ENCODE assay signal across 2 cellular contexts in the genomic region with DNA sequence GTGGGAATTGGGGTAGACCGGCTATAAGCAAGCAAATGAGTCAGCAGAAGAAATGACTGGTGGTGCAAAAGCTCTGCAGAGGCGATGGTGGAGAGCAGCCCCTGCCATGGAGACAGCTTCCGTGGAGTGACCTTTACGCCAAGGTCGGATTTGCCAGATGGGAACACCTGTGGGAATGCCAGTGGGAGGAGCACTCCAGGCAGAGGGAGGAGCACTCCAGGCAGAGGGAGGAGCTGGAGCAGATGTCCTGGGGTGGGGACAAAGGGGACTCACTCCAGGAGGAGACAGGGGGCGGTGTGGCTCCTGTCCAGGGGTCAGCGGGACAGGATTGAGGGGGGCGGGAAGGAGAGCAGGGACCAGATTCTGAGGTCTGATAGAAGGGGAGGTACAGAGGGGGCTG.
TF ChIP-seq lines count a peak whose summit lies in the region.

No MANE protein-coding gene starts in this region.

TF ChIP-seq in HepG2, 621 proteins besides CTCF, POLR2A, EP300 and RAD21:
- TF ChIP-seq, protein P1, sequence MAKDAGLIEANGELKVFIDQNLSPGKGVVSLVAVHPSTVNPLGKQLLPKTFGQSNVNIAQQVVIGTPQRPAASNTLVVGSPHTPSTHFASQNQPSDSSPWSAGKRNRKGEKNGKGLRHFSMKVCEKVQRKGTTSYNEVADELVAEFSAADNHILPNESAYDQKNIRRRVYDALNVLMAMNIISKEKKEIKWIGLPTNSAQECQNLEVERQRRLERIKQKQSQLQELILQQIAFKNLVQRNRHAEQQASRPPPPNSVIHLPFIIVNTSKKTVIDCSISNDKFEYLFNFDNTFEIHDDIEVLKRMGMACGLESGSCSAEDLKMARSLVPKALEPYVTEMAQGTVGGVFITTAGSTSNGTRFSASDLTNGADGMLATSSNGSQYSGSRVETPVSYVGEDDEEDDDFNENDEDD (CRISPR knock-in tag; IDR thresholded peaks at IDR 0.05; ENCODE audit: borderline replicate concordance), result no peak
- peak; percentile 69 for TF ChIP-seq ZNF263 (CRISPR knock-in tag; IDR thresholded peaks at IDR 0.05)

TF ChIP-seq in K562, 482 proteins besides CTCF, POLR2A, EP300 and RAD21:
- no peak for TF ChIP-seq KDM5B (IDR thresholded peaks at IDR 0.05; ENCODE audit: insufficient replicate concordance, low read depth, low read length)
- no peak for TF ChIP-seq ETV1 (tag; conservative IDR thresholded peaks at IDR 0.05; ENCODE audit: low read depth)
- TF ChIP-seq ZFP1 (CRISPR knock-in tag; IDR thresholded peaks at IDR 0.05), result no peak
- TF ChIP-seq ZNF263 (CRISPR knock-in tag; IDR thresholded peaks at IDR 0.05; ENCODE audit: borderline replicate concordance), result peak; percentile 68
